ENCODE assay signal across 10 cellular contexts in the genomic region with DNA sequence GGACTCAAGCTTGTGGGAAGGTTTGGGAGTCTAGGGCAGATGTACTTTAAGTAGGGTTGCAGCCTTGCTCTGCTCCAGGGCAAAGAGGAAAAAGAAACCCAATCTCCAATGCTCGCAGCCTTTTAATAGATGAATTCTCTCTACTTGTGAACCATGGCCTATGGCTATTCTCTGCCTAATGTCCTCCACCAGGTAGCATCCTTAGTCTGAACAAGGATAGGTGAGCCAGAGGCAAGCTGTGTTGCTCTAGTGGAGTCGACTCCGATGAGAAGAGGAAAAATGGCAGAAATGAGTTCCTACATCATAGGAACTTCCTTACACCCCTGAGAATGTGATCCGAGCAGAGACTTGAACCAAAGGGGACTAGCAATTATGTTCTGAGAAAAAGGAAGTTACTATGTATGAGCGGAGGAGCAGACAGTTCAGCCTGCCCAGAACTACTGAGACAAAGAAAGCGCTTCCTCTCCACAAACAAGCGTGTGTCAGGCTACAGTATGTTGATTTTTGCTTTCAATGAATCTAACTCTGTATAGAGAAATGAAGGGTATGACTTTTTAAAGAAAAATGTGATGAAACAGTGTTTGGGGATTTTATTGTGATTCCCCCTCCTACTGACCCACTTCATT.
DNase-seq lines count a peak whose midpoint lies in the region; ATAC-seq and TF ChIP-seq lines count a peak whose summit lies in the region.
"Had no signal": no experiment of that assay in that cellular context is flagged by ENCODE, and none has a peak within 500 bp of the region (broad histone marks: within the 10 kb centered on the region; RNA-seq: fewer than 3 reads in every experiment).

No MANE protein-coding gene starts in this region.

- POLR2A ChIA-PET in A673 (lab: Charles Lee; ENCODE audit: low non-redundant PET) = no interaction called here

- intact Hi-C loops in dendritic cell treated with granulocyte-macrophage colony-stimulating factor and Interleukin-4, amounts not matched to agents 40 ng/mL and 50 ng/mL, for 4 days (cut with micrococcal nuclease) = no loop called here
- intact Hi-C loops in A673 (cut with micrococcal nuclease; ENCODE audit: unreplicated experiment) = no loop called here

- H3K9me3 Mint-ChIP-seq in dendritic cell treated with granulocyte-macrophage colony-stimulating factor and Interleukin-4, amounts not matched to agents 40 ng/mL and 50 ng/mL, for 4 days = peaks cover 3% of the 10 kb centered on the region
- H3K9me3 Mint-ChIP-seq: CD8-positive, alpha-beta memory T cell had no signal

- TF ChIP-seq CTCF in GM12864 (IDR thresholded peaks at IDR 0.05; ENCODE audit: low read depth, low read length, missing control alignments) (no peak), A673 (conservative IDR thresholded peaks at IDR 0.05; ENCODE audit: low read depth, low read length) (no peak)

- no peaks in the 10 kb centered on the region for H3K27me3 Mint-ChIP-seq in dendritic cell treated with granulocyte-macrophage colony-stimulating factor and Interleukin-4, amounts not matched to agents 40 ng/mL and 50 ng/mL, for 4 days

- CTCF ChIA-PET in A673 (lab: Charles Lee) = no interaction called here

- no peaks in the 10 kb centered on the region for H3K36me3 Mint-ChIP-seq in dendritic cell treated with granulocyte-macrophage colony-stimulating factor and Interleukin-4, amounts not matched to agents 40 ng/mL and 50 ng/mL, for 4 days (ENCODE audit: low read depth)
- H3K36me3 Mint-ChIP-seq: activated naive CD4-positive, alpha-beta T cell treated with anti-CD3 and anti-CD28 coated beads, Interleukin-2, amount 50 U/mL, for 72 hours; CD8-positive, alpha-beta memory T cell had no signal

- peak; percentile 65 for ATAC-seq in GM21447 (IDR thresholded peaks at IDR 0.05; ENCODE audit: unreplicated experiment)
- peak; percentile 66 for ATAC-seq in HG03442 (IDR thresholded peaks at IDR 0.05; ENCODE audit: unreplicated experiment)
- ATAC-seq: activated naive CD4-positive, alpha-beta T cell treated with anti-CD3 and anti-CD28 coated beads, Interleukin-2, amount 50 U/mL, for 72 hours had no signal

- H3K4me1 Mint-ChIP-seq in dendritic cell treated with granulocyte-macrophage colony-stimulating factor and Interleukin-4, amounts not matched to agents 40 ng/mL and 50 ng/mL, for 4 days (ENCODE audit: low read depth) = peaks cover 19% of the 10 kb centered on the region
- H3K4me1 Mint-ChIP-seq: CD8-positive, alpha-beta memory T cell had no signal

- H3K4me1 ChIP-seq in A673 (ENCODE audit: insufficient read depth, low read length, poor library complexity, severe bottlenecking) = peaks cover 3% of the 10 kb centered on the region

- H3K4me3 ChIP-seq in GM12864 (ENCODE audit: low read depth, low read length) = no peak overlapping the region
- no peak overlapping the region for H3K4me3 ChIP-seq in A673 (ENCODE audit: low read depth, low read length, poor library complexity, severe bottlenecking)

- no peaks in the 10 kb centered on the region for H3K36me3 ChIP-seq in A673 (ENCODE audit: insufficient read depth, low read length, poor library complexity, severe bottlenecking)

- no TSS peak for BruUV-seq in A673 (replicated peaks; lab: Mats Ljungman, UMichigan)

- no peak overlapping the region for H3K27ac ChIP-seq in A673 (ENCODE audit: low read depth, low read length, poor library complexity, severe bottlenecking)

- DNase-seq in GM12864 (ENCODE audit: low read depth) (peak; percentile 40), A673 (ENCODE audit: low spot score) (no peak), dedifferentiated amniotic fluid mesenchymal stem cell (ENCODE audit: extremely low spot score) (no peak), NCI-H2196 treated with DMSO at 0.1 percent for 48 hours (lab: John Stamatoyannopoulos, UW; ENCODE audit: unreplicated experiment) (no peak), NCI-H748 (lab: John Stamatoyannopoulos, UW; ENCODE audit: unreplicated experiment) (no peak)
- DNase-seq: CD8-positive, alpha-beta memory T cell had no signal

- H3K27ac Mint-ChIP-seq in dendritic cell treated with granulocyte-macrophage colony-stimulating factor and Interleukin-4, amounts not matched to agents 40 ng/mL and 50 ng/mL, for 4 days = peak overlapping the region; percentile 71
- H3K27ac Mint-ChIP-seq: activated naive CD4-positive, alpha-beta T cell treated with anti-CD3 and anti-CD28 coated beads, Interleukin-2, amount 50 U/mL, for 72 hours had no signal

- no peaks in the 10 kb centered on the region for H3K27me3 ChIP-seq in A673 (replicated peaks; ENCODE audit: insufficient read depth, low read depth, low read length, poor library complexity)

- no peaks in the 10 kb centered on the region for H3K9me3 ChIP-seq in A673 (ENCODE audit: low read depth, low read length, poor library complexity, severe bottlenecking)

- H3K4me3 Mint-ChIP-seq in dendritic cell treated with granulocyte-macrophage colony-stimulating factor and Interleukin-4, amounts not matched to agents 40 ng/mL and 50 ng/mL, for 4 days = no peak overlapping the region
- H3K4me3 Mint-ChIP-seq: CD8-positive, alpha-beta memory T cell had no signal
